In the genomic region with DNA sequence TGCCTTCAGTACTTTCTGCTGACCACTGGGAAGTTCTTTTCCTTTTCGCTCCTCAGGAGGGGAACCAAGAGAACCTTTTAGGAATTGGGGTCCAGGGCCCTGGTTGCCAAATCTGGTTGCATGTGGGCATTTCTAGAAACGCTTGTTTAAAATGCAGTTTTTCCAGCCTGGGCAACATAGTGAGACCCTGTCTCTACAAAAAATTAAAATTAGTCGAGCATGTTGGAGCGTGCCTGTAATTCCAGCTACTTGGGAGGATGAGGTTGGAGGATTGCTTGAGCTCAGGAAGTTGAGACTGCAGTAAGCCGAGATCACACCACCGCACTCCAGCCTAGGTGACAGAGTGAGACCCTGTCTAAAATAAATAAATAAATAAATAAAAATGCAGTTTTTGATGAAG, we compare ENCODE assay signal across 11 cellular contexts.
DNase-seq lines count a peak whose midpoint lies in the region; ATAC-seq and TF ChIP-seq lines count a peak whose summit lies in the region.
"Had no signal": no experiment of that assay in that cellular context is flagged by ENCODE, and none has a peak within 500 bp of the region (broad histone marks: within the 10 kb centered on the region; RNA-seq: fewer than 3 reads in every experiment).

No MANE protein-coding gene starts in this region.

- peaks cover 6% of the 10 kb centered on the region for H3K9me3 Mint-ChIP-seq in activated T-cell treated with anti-CD3 and anti-CD28 coated beads, Interleukin-2, amount 50 U/mL, for 24 hours
- H3K9me3 Mint-ChIP-seq in stimulated activated naive CD8-positive, alpha-beta T cell treated with anti-CD3 and anti-CD28 coated beads, Interleukin-15, amount 100 ng/mL, for 72 hours, result peaks cover 6% of the 10 kb centered on the region in 2 donors

- no peak for ATAC-seq in stimulated activated naive CD8-positive, alpha-beta T cell treated with anti-CD3 and anti-CD28 coated beads, Interleukin-15, amount 100 ng/mL, for 72 hours
- ATAC-seq in HG03565 (IDR thresholded peaks at IDR 0.05; ENCODE audit: unreplicated experiment) (no peak), GM21515 (IDR thresholded peaks at IDR 0.05; ENCODE audit: unreplicated experiment) (no peak), GM21447 (IDR thresholded peaks at IDR 0.05; ENCODE audit: unreplicated experiment) (no peak)

- H3K4me1 Mint-ChIP-seq in activated T-cell treated with anti-CD3 and anti-CD28 coated beads, Interleukin-2, amount 50 U/mL, for 24 hours (ENCODE audit: low read depth), result peaks cover 74% of the 10 kb centered on the region
- H3K4me1 Mint-ChIP-seq in stimulated activated naive CD8-positive, alpha-beta T cell treated with anti-CD3 and anti-CD28 coated beads, Interleukin-15, amount 100 ng/mL, for 72 hours, result peaks cover 82% of the 10 kb centered on the region

- peak overlapping the region; percentile 97 for H3K27ac Mint-ChIP-seq in activated T-cell treated with anti-CD3 and anti-CD28 coated beads, Interleukin-2, amount 50 U/mL, for 24 hours
- peak overlapping the region; percentile 5 to 84 for H3K27ac Mint-ChIP-seq in stimulated activated naive CD8-positive, alpha-beta T cell treated with anti-CD3 and anti-CD28 coated beads, Interleukin-15, amount 100 ng/mL, for 72 hours

- H3K27me3 Mint-ChIP-seq in activated T-cell treated with anti-CD3 and anti-CD28 coated beads, Interleukin-2, amount 50 U/mL, for 24 hours, result no peaks in the 10 kb centered on the region
- no peaks in the 10 kb centered on the region for H3K27me3 Mint-ChIP-seq in stimulated activated naive CD8-positive, alpha-beta T cell treated with anti-CD3 and anti-CD28 coated beads, Interleukin-15, amount 100 ng/mL, for 72 hours

- DNase-seq in activated T-cell treated with anti-CD3 and anti-CD28 coated beads, Interleukin-2, amount 50 U/mL, for 24 hours, result no peak
- DNase-seq in activated T-cell treated with anti-CD3 and anti-CD28 coated beads, Interleukin-2, amount 50 U/mL, for 48 hours, result no peak
- DNase-seq in fibroblast of pulmonary artery (ENCODE audit: low read depth), result no peak
- no peak for DNase-seq in stimulated activated naive CD8-positive, alpha-beta T cell treated with anti-CD3 and anti-CD28 coated beads, Interleukin-15, amount 100 ng/mL, for 72 hours
- DNase-seq: COR-L47, midbrain, SIG-M5 had no signal

- no peak for TF ChIP-seq CTCF in WI38 (IDR thresholded peaks at IDR 0.05; ENCODE audit: low read depth, low read length)
- no peak for TF ChIP-seq CTCF in fibroblast of pulmonary artery (IDR thresholded peaks at IDR 0.05; ENCODE audit: low read length, missing control alignments)

- peaks cover 51% of the 10 kb centered on the region for H3K36me3 Mint-ChIP-seq in activated T-cell treated with anti-CD3 and anti-CD28 coated beads, Interleukin-2, amount 50 U/mL, for 24 hours (ENCODE audit: low read depth)

- peak overlapping the region; percentile 89 for H3K4me3 Mint-ChIP-seq in activated T-cell treated with anti-CD3 and anti-CD28 coated beads, Interleukin-2, amount 50 U/mL, for 24 hours
- peak overlapping the region; percentile 81 to 91 for H3K4me3 Mint-ChIP-seq in stimulated activated naive CD8-positive, alpha-beta T cell treated with anti-CD3 and anti-CD28 coated beads, Interleukin-15, amount 100 ng/mL, for 72 hours

- peak overlapping the region; percentile 65 for H3K4me3 ChIP-seq in WI38 (ENCODE audit: low read depth, low read length)
- H3K4me3 ChIP-seq in fibroblast of pulmonary artery (replicated peaks; ENCODE audit: low read depth, low read length), result peak overlapping the region; percentile 86
